8 cellular contexts compared by ENCODE assay signal in genomic region chr15:78177447-78177873, GRCh38. TPM values are rescaled to one million over a fixed set of nuclear protein-coding genes. Genes with fewer than 3 reads are reported as not detected.
DNase-seq lines count a peak whose midpoint lies in the region; ATAC-seq and TF ChIP-seq lines count a peak whose summit lies in the region.

No MANE protein-coding gene starts in this region.

- H2AFZ ChIP-seq in parathyroid adenoma, result no peak overlapping the region

- H3K9ac ChIP-seq in parathyroid adenoma, result no peak overlapping the region

- peak; percentile 33 for DNase-seq in DMS114 treated with DMSO at 0.1 percent for 48 hours (lab: John Stamatoyannopoulos, UW; ENCODE audit: unreplicated experiment)
- DNase-seq in KBM-7, result peak; percentile 77
- peak; percentile 15 for DNase-seq in activated CD4-positive, alpha-beta T cell treated with anti-CD3 and anti-CD28 coated beads, Interleukin-2, amount 50 U/mL, for 1 hour
- DNase-seq in foreskin keratinocyte, result no peak
- no peak for DNase-seq in effector memory CD4-positive, alpha-beta T cell
- DNase-seq in NCI-H524 treated with DMSO at 0.1 percent for 48 hours (lab: John Stamatoyannopoulos, UW), result no peak

- no peak overlapping the region for H3K27ac ChIP-seq in foreskin keratinocyte
- no peak overlapping the region for H3K27ac ChIP-seq in parathyroid adenoma
- H3K27ac ChIP-seq in effector memory CD4-positive, alpha-beta T cell (ENCODE audit: insufficient read depth, low read length, poor library complexity, severe bottlenecking), result no peak overlapping the region

- H3K9me3 ChIP-seq in parathyroid adenoma (ENCODE audit: control insufficient read depth, low read length), result no peaks in the 10 kb centered on the region
- H3K9me3 ChIP-seq in effector memory CD4-positive, alpha-beta T cell (ENCODE audit: control insufficient read depth, low read length), result no peaks in the 10 kb centered on the region

- no peak overlapping the region for H3K4me3 ChIP-seq in parathyroid adenoma (ENCODE audit: low read depth, low read length)
- no peak overlapping the region for H3K4me3 ChIP-seq in effector memory CD4-positive, alpha-beta T cell (ENCODE audit: insufficient read depth, low read depth, low read length, poor library complexity, severe bottlenecking)

- H3K79me2 ChIP-seq in parathyroid adenoma, result no peaks in the 10 kb centered on the region

- no peak overlapping the region for H3K4me2 ChIP-seq in parathyroid adenoma (ENCODE audit: low read length)

- in situ Hi-C loops in KBM-7 (cut with MboI; ENCODE audit: low pct_unique_long_range_greater_than_20kb, low sequenced_read_pairs), result no loop called here

- ATAC-seq in foreskin keratinocyte (peak; percentile 40), GM18511 (IDR thresholded peaks at IDR 0.05; ENCODE audit: unreplicated experiment) (no peak)

- TF ChIP-seq CTCF in foreskin keratinocyte (conservative IDR thresholded peaks at IDR 0.05) (peak; percentile 69), parathyroid adenoma (IDR thresholded peaks at IDR 0.05) (peak; percentile 22)

- H3K36me3 ChIP-seq in parathyroid adenoma (ENCODE audit: control insufficient read depth, insufficient read depth, low read length), result no peaks in the 10 kb centered on the region
- peaks cover 2% of the 10 kb centered on the region for H3K36me3 ChIP-seq in effector memory CD4-positive, alpha-beta T cell (ENCODE audit: control insufficient read depth, insufficient read depth, low read length)

- H3K27me3 ChIP-seq in foreskin keratinocyte (peaks cover 3% of the 10 kb centered on the region), parathyroid adenoma (ENCODE audit: control insufficient read depth, insufficient read depth, low read length) (no peaks in the 10 kb centered on the region)
- no peaks in the 10 kb centered on the region for H3K27me3 ChIP-seq in effector memory CD4-positive, alpha-beta T cell (replicated peaks; ENCODE audit: control insufficient read depth, insufficient read depth, low read length, poor library complexity, severe bottlenecking)

- no peaks in the 10 kb centered on the region for H3K4me1 ChIP-seq in foreskin keratinocyte
- H3K4me1 ChIP-seq in parathyroid adenoma, result no peaks in the 10 kb centered on the region
- no peaks in the 10 kb centered on the region for H3K4me1 ChIP-seq in effector memory CD4-positive, alpha-beta T cell (ENCODE audit: control insufficient read depth, insufficient read depth, low read length, poor library complexity, severe bottlenecking)

RNA-seq across cellular contexts. Expression of gene IDH3A, which starts 28.3 kb away (rescaled TPM):
- total RNA-seq in foreskin keratinocyte, result 73.3 and 80.4 TPM in 2 replicates
- polyA plus RNA-seq in foreskin keratinocyte, result 34.6 and 48.0 TPM in 2 replicates

RNA-seq across cellular contexts. Expression of gene CIB2, which starts 46.2 kb away (rescaled TPM):
- total RNA-seq in foreskin keratinocyte, result 13.6 and 17.4 TPM in 2 replicates
- polyA plus RNA-seq in foreskin keratinocyte, result 18.8 and 25.2 TPM in 2 replicates

RNA-seq across cellular contexts. Expression of gene ACSBG1, which starts 56.9 kb away (rescaled TPM):
- total RNA-seq in foreskin keratinocyte, result not detected in 2 replicates
- polyA plus RNA-seq in foreskin keratinocyte, result 0.02 TPM in 2 replicates

Comparison
In these comparisons a context has a peak if more than half of its experiments do, and no peak if none do; other contexts are left out.
1. DNase-seq: peak in DMS114 treated with DMSO at 0.1 percent for 48 hours (single experiment), KBM-7 (single experiment) and activated CD4-positive, alpha-beta T cell treated with anti-CD3 and anti-CD28 coated beads, Interleukin-2, amount 50 U/mL, for 1 hour (single experiment); none in foreskin keratinocyte (0 of 2), effector memory CD4-positive, alpha-beta T cell (0 of 3) and NCI-H524 treated with DMSO at 0.1 percent for 48 hours (single experiment).